8 cellular contexts compared by ENCODE assay signal in genomic region chr3:186569779-186570095, GRCh38. TPM values are rescaled to one million over a fixed set of nuclear protein-coding genes. Genes with fewer than 3 reads are reported as not detected.
DNase-seq lines count a peak whose midpoint lies in the region; ATAC-seq and TF ChIP-seq lines count a peak whose summit lies in the region.

No MANE protein-coding gene starts in this region.

- peaks cover 33% of the 10 kb centered on the region for H3K36me3 Mint-ChIP-seq in MCF 10A (ENCODE audit: insufficient read depth, unreplicated experiment)
- peaks cover 5% of the 10 kb centered on the region for H3K36me3 Mint-ChIP-seq in mesothelial cell of epicardium

- H3K4me1 Mint-ChIP-seq in MCF 10A (ENCODE audit: insufficient read depth, unreplicated experiment) (peaks cover 31% of the 10 kb centered on the region), mesothelial cell of epicardium (peaks cover 32% of the 10 kb centered on the region)

- POLR2A ChIA-PET in MCF 10A (lab: Yijun Ruan, JAX): interaction anchor here (0.7 to 9.2 kb wide), 18 partner anchors 16 to 753 kb away, joined by 3 to 161 read pairs (median 4); partner anchors contain the start of genes EIF4A2, RFC4 and TRA2B

- no peak for TF ChIP-seq CTCF in left ventricle myocardium inferior (IDR thresholded peaks at IDR 0.05; ENCODE audit: borderline replicate concordance)
- TF ChIP-seq CTCF in MCF 10A (IDR thresholded peaks at IDR 0.05; ENCODE audit: unreplicated experiment): no peak
- no peak for TF ChIP-seq CTCF in mesothelial cell of epicardium (IDR thresholded peaks at IDR 0.05; ENCODE audit: unreplicated experiment)
- no peak for TF ChIP-seq CTCF in vagina (IDR thresholded peaks at IDR 0.05)

- ATAC-seq in HG03442 (IDR thresholded peaks at IDR 0.05; ENCODE audit: unreplicated experiment): no peak

- peaks cover 21% of the 10 kb centered on the region for H3K36me3 ChIP-seq in left ventricle myocardium inferior
- peaks cover 0 to 24% of the 10 kb centered on the region in 2 donors for H3K36me3 ChIP-seq in vagina

- BruUV-seq in MCF 10A (replicated peaks; lab: Mats Ljungman, UMichigan): TSS peak; percentile 66

- H3K4me3 Mint-ChIP-seq in MCF 10A (ENCODE audit: unreplicated experiment): peak overlapping the region; percentile 79
- H3K4me3 Mint-ChIP-seq in mesothelial cell of epicardium: peak overlapping the region; percentile 80

- H3K27me3 Mint-ChIP-seq in MCF 10A (ENCODE audit: insufficient read depth, unreplicated experiment): no peaks in the 10 kb centered on the region
- no peaks in the 10 kb centered on the region for H3K27me3 Mint-ChIP-seq in mesothelial cell of epicardium (ENCODE audit: low read depth)

- H3K27ac Mint-ChIP-seq in MCF 10A (ENCODE audit: low read depth, unreplicated experiment) (peak overlapping the region; percentile 97), mesothelial cell of epicardium (peak overlapping the region; percentile 99)

- H3K9me3 Mint-ChIP-seq in MCF 10A (ENCODE audit: unreplicated experiment) (no peaks in the 10 kb centered on the region), mesothelial cell of epicardium (no peaks in the 10 kb centered on the region)

- H3K27ac ChIP-seq in left ventricle myocardium inferior (replicated peaks) (peak overlapping the region; percentile 66), vagina (peak overlapping the region; percentile 81)

- H3K4me1 ChIP-seq in left ventricle myocardium inferior: peaks cover 57% of the 10 kb centered on the region
- H3K4me1 ChIP-seq in vagina: peaks cover 46% of the 10 kb centered on the region

- CTCF ChIA-PET in MCF 10A (lab: Yijun Ruan, JAX): interaction anchor here (0.8 to 4.3 kb wide), 5 partner anchors 16 to 252 kb away, joined by 3 to 46 read pairs (median 4); no protein-coding TSS in a partner anchor

- H3K9me3 ChIP-seq in left ventricle myocardium inferior (replicated peaks): no peaks in the 10 kb centered on the region
- H3K9me3 ChIP-seq in vagina: no peaks in the 10 kb centered on the region

- no peak for TF ChIP-seq POLR2A in vagina (IDR thresholded peaks at IDR 0.05)

- H3K4me3 ChIP-seq in left ventricle myocardium inferior (peak overlapping the region; percentile 93), vagina (peak overlapping the region; percentile 82 to 83)

- intact Hi-C loops in left ventricle myocardium inferior (cut with micrococcal nuclease) (no loop called here), cardiac septum (cut with DNase I) (loop anchor here (2.0 to 10.0 kb wide), 3 partner anchors 213 to 632 kb away; partner anchors contain the start of genes EIF4A2, ETV5 and TRA2B), MCF 10A (cut with micrococcal nuclease) (no loop called here), vagina (cut with DNase I) (loop anchor here (10.0 kb wide), 1 partner anchor 465 kb away; the partner anchor contains the start of gene ETV5)

- H3K27me3 ChIP-seq in left ventricle myocardium inferior (ENCODE audit: low read depth) (no peaks in the 10 kb centered on the region), vagina (no peaks in the 10 kb centered on the region)

- DNase-seq in left ventricle myocardium inferior: no peak
- no peak for DNase-seq in cardiac septum (ENCODE audit: low spot score)
- DNase-seq in MCF 10A (ENCODE audit: unreplicated experiment): no peak
- DNase-seq in mesothelial cell of epicardium (ENCODE audit: low spot score in 2 of 2, unreplicated experiment in 2 of 2): no peak
- DNase-seq in vagina (ENCODE audit: extremely low spot score in 2 of 2): no peak
- no peak for DNase-seq in NCI-H2196 (lab: John Stamatoyannopoulos, UW; ENCODE audit: unreplicated experiment)
- DNase-seq in midbrain (lab: John Stamatoyannopoulos, UW): no peak

RNA-seq across cellular contexts. Expression of gene DNAJB11, which starts 0.8 kb away (rescaled TPM):
- total RNA-seq in left ventricle myocardium inferior: 24.6 TPM
- 34.3 TPM for total RNA-seq in cardiac septum
- total RNA-seq in MCF 10A (2022): 116 and 166 TPM in 2 replicates
- total RNA-seq in mesothelial cell of epicardium: 52.1 to 55.2 TPM (median 55.2 TPM) in 3 replicates
- 34.6 TPM for total RNA-seq in vagina

RNA-seq across cellular contexts. Expression of gene TBCCD1, which starts 2.6 kb away (rescaled TPM):
- 6.2 TPM for total RNA-seq in left ventricle myocardium inferior
- 7.8 TPM for total RNA-seq in cardiac septum
- total RNA-seq in MCF 10A (2022): 10.0 and 11.1 TPM in 2 replicates
- 12.2 to 14.5 TPM (median 12.4 TPM) in 3 replicates for total RNA-seq in mesothelial cell of epicardium
- total RNA-seq in vagina: 10.6 TPM

RNA-seq across cellular contexts. Expression of gene CRYGS, which starts 25.6 kb away (rescaled TPM):
- total RNA-seq in left ventricle myocardium inferior (1.6 TPM), cardiac septum (1.8 TPM), MCF 10A (2022) (3.2 and 4.0 TPM in 2 replicates), mesothelial cell of epicardium (4.0 to 4.5 TPM (median 4.4 TPM) in 3 replicates), vagina (not detected)

RNA-seq across cellular contexts. Expression of gene AHSG, which starts 43.1 kb away (rescaled TPM):
- total RNA-seq in left ventricle myocardium inferior (not detected), cardiac septum (not detected), MCF 10A (2022) (not detected in 2 replicates), mesothelial cell of epicardium (0.14 TPM in 1 of 3 replicates, not detected in the others), vagina (not detected)

Comparison
In these comparisons a context has a peak if more than half of its experiments do, and no peak if none do; other contexts are left out.
1. intact Hi-C loops: an anchor here in cardiac septum (2.0 to 10.0 kb wide) and vagina (10.0 kb wide); none called in left ventricle myocardium inferior and MCF 10A.